In genomic region chr1:156508205-156508954, GRCh38 we compare ENCODE assay signal across 8 cellular contexts. TPM values are rescaled to one million over a fixed set of nuclear protein-coding genes. Genes with fewer than 3 reads are reported as not detected.
DNase-seq lines count a peak whose midpoint lies in the region; ATAC-seq and TF ChIP-seq lines count a peak whose summit lies in the region.

No MANE protein-coding gene starts in this region.

- peak overlapping the region; percentile 36 for H3K27ac Mint-ChIP-seq in activated CD4-positive, alpha-beta memory T cell treated with anti-CD3 and anti-CD28 coated beads for 36 hours
- H3K27ac Mint-ChIP-seq in mesothelial cell of epicardium = no peak overlapping the region

- in situ Hi-C loops in GM13976 (cut with MboI; ENCODE audit: low sequenced_read_pairs, unreplicated experiment) = loop anchor here (10.0 kb wide), 1 partner anchor 56 kb away; no protein-coding TSS in a partner anchor

- peaks cover 5% of the 10 kb centered on the region for H3K27me3 Mint-ChIP-seq in activated CD4-positive, alpha-beta memory T cell treated with anti-CD3 and anti-CD28 coated beads for 36 hours
- H3K27me3 Mint-ChIP-seq in mesothelial cell of epicardium (ENCODE audit: low read depth) = peaks cover 6% of the 10 kb centered on the region

- no peak for TF ChIP-seq CTCF in GM13976 (IDR thresholded peaks at IDR 0.05; ENCODE audit: borderline replicate concordance, control extremely low read depth, extremely low read depth, insufficient read depth, missing control alignments)
- TF ChIP-seq CTCF in mesothelial cell of epicardium (IDR thresholded peaks at IDR 0.05; ENCODE audit: unreplicated experiment) = no peak

- ATAC-seq in left ventricle myocardium superior = peak; percentile 59

- CTCF ChIA-PET in activated CD4-positive, alpha-beta memory T cell treated with anti-CD3 and anti-CD28 coated beads for 36 hours (lab: Charles Lee) = interaction anchor here (0.7 to 1.5 kb wide), 5 partner anchors 8 to 62 kb away, joined by 3 to 7 read pairs (median 3); partner anchors contain the start of gene MEF2D

- peaks cover 73% of the 10 kb centered on the region for H3K4me1 Mint-ChIP-seq in activated CD4-positive, alpha-beta memory T cell treated with anti-CD3 and anti-CD28 coated beads for 36 hours (ENCODE audit: low read depth)
- H3K4me1 Mint-ChIP-seq in mesothelial cell of epicardium = peaks cover 23% of the 10 kb centered on the region

- POLR2A ChIA-PET in activated CD4-positive, alpha-beta memory T cell treated with anti-CD3 and anti-CD28 coated beads for 36 hours (lab: Charles Lee) = interaction anchor here (0.6 kb wide), 1 partner anchor 51 kb away, joined by 3 read pairs; no protein-coding TSS in a partner anchor

- no peaks in the 10 kb centered on the region for H3K36me3 Mint-ChIP-seq in activated CD4-positive, alpha-beta memory T cell treated with anti-CD3 and anti-CD28 coated beads for 36 hours
- no peaks in the 10 kb centered on the region for H3K36me3 Mint-ChIP-seq in mesothelial cell of epicardium

- intact Hi-C loops in activated CD4-positive, alpha-beta memory T cell treated with anti-CD3 and anti-CD28 coated beads for 36 hours (cut with micrococcal nuclease) = loop anchor here (5.0 to 10.0 kb wide), 2 partner anchors 414 to 651 kb away; partner anchors contain the start of genes GON4L and SYT11
- intact Hi-C loops in left ventricle myocardium superior (cut with micrococcal nuclease) = no loop called here

- no peaks in the 10 kb centered on the region for H3K9me3 Mint-ChIP-seq in activated CD4-positive, alpha-beta memory T cell treated with anti-CD3 and anti-CD28 coated beads for 36 hours
- no peaks in the 10 kb centered on the region for H3K9me3 Mint-ChIP-seq in mesothelial cell of epicardium

- peak overlapping the region; percentile 28 for H3K4me3 Mint-ChIP-seq in activated CD4-positive, alpha-beta memory T cell treated with anti-CD3 and anti-CD28 coated beads for 36 hours
- no peak overlapping the region for H3K4me3 Mint-ChIP-seq in mesothelial cell of epicardium

- DNase-seq in GM13976 (ENCODE audit: low spot score) (peak; percentile 73), left ventricle myocardium superior (peak; percentile 88), stromal cell of bone marrow (ENCODE audit: low read depth) (peak; percentile 76), NCI-H2107 treated with DMSO at 0.1 percent for 48 hours (lab: John Stamatoyannopoulos, UW; ENCODE audit: unreplicated experiment) (no peak), mesothelial cell of epicardium (ENCODE audit: low spot score in 2 of 2, unreplicated experiment in 2 of 2) (no peak)
- no peak for DNase-seq in activated CD4-positive, alpha-beta memory T cell treated with anti-CD3 and anti-CD28 coated beads for 36 hours
- DNase-seq in activated CD4-positive, CD25-positive, alpha-beta regulatory T cell treated with anti-CD3 and anti-CD28 coated beads, Interleukin-2, amount 50 U/mL, for 72 hours = no peak
- no peak for DNase-seq in stimulated activated CD4-positive, alpha-beta T cell treated with anti-CD3 and anti-CD28 coated beads, Interleukin-4, amount 100 ng/mL, for 24 hours

RNA-seq across cellular contexts. Expression of gene MEF2D, which starts 7.8 kb away (rescaled TPM):
- 10 to 100 TPM; 35.9 to 39.7 TPM for total RNA-seq in activated CD4-positive, alpha-beta memory T cell treated with anti-CD3 and anti-CD28 coated beads for 36 hours
- total RNA-seq in left ventricle myocardium superior (116 TPM), mesothelial cell of epicardium (37.4 to 40.9 TPM (median 37.8 TPM) in 3 replicates)

Comparison
In these comparisons a context has a peak if more than half of its experiments do, and no peak if none do; other contexts are left out.
1. DNase-seq: peak in GM13976 (single experiment), left ventricle myocardium superior (single experiment) and stromal cell of bone marrow (single experiment); none in activated CD4-positive, alpha-beta memory T cell treated with anti-CD3 and anti-CD28 coated beads for 36 hours (single experiment), activated CD4-positive, CD25-positive, alpha-beta regulatory T cell treated with anti-CD3 and anti-CD28 coated beads, Interleukin-2, amount 50 U/mL, for 72 hours (single experiment), NCI-H2107 treated with DMSO at 0.1 percent for 48 hours (single experiment), mesothelial cell of epicardium (0 of 2) and stimulated activated CD4-positive, alpha-beta T cell treated with anti-CD3 and anti-CD28 coated beads, Interleukin-4, amount 100 ng/mL, for 24 hours (single experiment).